ENCODE assay signal across 2 cellular contexts in the genomic region with DNA sequence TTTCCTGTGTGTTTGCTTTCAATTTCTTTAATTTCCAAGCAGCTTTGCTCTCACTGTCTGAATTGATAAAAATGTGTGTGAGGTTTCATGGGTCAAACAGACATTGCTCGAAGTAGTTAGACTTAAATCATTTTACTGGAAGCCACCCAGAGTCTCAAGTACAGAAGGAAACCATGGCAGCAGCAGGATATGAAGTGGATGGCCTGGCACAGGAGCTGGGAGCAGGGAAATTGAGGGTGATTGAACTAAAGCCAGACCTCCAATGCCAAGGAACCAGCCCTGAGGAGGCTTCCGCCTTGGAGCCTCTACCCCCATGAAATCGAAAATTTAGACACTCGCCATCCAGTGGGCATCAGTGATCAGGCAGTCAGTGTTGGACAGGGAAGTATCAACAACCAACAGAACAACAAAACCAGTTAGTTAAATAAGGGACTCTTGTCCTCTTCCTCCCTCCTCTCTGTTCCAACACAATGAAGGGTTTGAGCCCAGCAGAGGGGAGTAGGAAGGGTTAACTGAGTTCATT.
TF ChIP-seq lines count a peak whose summit lies in the region.

No MANE protein-coding gene starts in this region.

TF ChIP-seq in H1, 55 proteins besides CTCF, POLR2A, EP300 and RAD21:
- TF ChIP-seq RFX5 (IDR thresholded peaks at IDR 0.05; ENCODE audit: borderline replicate concordance, low read depth, low read length), result no peak

TF ChIP-seq in neural cell, 6 proteins besides CTCF, POLR2A, EP300 and RAD21:
- no peak for TF ChIP-seq TAF1 (IDR thresholded peaks at IDR 0.05; ENCODE audit: low read depth)
- TF ChIP-seq, protein P1, sequence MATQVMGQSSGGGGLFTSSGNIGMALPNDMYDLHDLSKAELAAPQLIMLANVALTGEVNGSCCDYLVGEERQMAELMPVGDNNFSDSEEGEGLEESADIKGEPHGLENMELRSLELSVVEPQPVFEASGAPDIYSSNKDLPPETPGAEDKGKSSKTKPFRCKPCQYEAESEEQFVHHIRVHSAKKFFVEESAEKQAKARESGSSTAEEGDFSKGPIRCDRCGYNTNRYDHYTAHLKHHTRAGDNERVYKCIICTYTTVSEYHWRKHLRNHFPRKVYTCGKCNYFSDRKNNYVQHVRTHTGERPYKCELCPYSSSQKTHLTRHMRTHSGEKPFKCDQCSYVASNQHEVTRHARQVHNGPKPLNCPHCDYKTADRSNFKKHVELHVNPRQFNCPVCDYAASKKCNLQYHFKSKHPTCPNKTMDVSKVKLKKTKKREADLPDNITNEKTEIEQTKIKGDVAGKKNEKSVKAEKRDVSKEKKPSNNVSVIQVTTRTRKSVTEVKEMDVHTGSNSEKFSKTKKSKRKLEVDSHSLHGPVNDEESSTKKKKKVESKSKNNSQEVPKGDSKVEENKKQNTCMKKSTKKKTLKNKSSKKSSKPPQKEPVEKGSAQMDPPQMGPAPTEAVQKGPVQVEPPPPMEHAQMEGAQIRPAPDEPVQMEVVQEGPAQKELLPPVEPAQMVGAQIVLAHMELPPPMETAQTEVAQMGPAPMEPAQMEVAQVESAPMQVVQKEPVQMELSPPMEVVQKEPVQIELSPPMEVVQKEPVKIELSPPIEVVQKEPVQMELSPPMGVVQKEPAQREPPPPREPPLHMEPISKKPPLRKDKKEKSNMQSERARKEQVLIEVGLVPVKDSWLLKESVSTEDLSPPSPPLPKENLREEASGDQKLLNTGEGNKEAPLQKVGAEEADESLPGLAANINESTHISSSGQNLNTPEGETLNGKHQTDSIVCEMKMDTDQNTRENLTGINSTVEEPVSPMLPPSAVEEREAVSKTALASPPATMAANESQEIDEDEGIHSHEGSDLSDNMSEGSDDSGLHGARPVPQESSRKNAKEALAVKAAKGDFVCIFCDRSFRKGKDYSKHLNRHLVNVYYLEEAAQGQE (IDR thresholded peaks at IDR 0.05; ENCODE audit: borderline replicate concordance), result no peak
- no peak for TF ChIP-seq EZH2 (IDR thresholded peaks at IDR 0.05; ENCODE audit: borderline replicate concordance, insufficient read depth, low read length, poor library complexity, severe bottlenecking)
- no peak for TF ChIP-seq POLR2AphosphoS5 (IDR thresholded peaks at IDR 0.05)
- TF ChIP-seq SMC3 (conservative IDR thresholded peaks at IDR 0.05; ENCODE audit: poor library complexity), result no peak
- no peak for TF ChIP-seq MXI1 (conservative IDR thresholded peaks at IDR 0.05; ENCODE audit: poor library complexity, severe bottlenecking)
